ENCODE assay signal across 2 cellular contexts in the genomic region with DNA sequence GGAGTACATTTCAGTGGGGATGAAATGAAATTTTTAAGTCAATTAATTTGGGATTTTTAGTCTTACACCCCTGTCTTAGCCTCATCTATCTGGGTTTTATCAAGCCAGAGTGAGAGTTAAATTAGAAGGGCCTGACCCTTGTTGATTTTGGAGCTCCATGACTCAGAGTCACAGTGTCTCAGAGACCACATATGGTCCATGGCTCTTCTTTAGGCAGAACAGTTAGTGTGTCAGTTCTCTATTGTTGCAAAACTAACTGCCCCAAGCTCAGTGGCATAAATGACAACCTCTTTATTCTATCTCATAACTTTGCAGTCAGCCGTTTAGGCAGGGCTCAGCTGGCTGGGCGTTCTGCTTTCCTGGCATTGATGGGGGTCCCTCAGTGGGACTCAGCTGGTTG.
TF ChIP-seq lines count a peak whose summit lies in the region.

No MANE protein-coding gene starts in this region.

TF ChIP-seq in liver, 16 proteins besides CTCF, POLR2A, EP300 and RAD21 (continued from another document):
- TF ChIP-seq, protein P1, sequence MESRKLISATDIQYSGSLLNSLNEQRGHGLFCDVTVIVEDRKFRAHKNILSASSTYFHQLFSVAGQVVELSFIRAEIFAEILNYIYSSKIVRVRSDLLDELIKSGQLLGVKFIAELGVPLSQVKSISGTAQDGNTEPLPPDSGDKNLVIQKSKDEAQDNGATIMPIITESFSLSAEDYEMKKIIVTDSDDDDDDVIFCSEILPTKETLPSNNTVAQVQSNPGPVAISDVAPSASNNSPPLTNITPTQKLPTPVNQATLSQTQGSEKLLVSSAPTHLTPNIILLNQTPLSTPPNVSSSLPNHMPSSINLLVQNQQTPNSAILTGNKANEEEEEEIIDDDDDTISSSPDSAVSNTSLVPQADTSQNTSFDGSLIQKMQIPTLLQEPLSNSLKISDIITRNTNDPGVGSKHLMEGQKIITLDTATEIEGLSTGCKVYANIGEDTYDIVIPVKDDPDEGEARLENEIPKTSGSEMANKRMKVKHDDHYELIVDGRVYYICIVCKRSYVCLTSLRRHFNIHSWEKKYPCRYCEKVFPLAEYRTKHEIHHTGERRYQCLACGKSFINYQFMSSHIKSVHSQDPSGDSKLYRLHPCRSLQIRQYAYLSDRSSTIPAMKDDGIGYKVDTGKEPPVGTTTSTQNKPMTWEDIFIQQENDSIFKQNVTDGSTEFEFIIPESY (IDR thresholded peaks at IDR 0.05) = no peak
- TF ChIP-seq GABPA (IDR thresholded peaks at IDR 0.05 in 1 of 2, conservative IDR thresholded peaks at IDR 0.05 in 1 of 2) = no peak
- TF ChIP-seq HNF4A (conservative IDR thresholded peaks at IDR 0.05) = no peak

TF ChIP-seq in HepG2, 621 proteins besides CTCF, POLR2A, EP300 and RAD21 (continued from another document):
- TF ChIP-seq, protein P2, sequence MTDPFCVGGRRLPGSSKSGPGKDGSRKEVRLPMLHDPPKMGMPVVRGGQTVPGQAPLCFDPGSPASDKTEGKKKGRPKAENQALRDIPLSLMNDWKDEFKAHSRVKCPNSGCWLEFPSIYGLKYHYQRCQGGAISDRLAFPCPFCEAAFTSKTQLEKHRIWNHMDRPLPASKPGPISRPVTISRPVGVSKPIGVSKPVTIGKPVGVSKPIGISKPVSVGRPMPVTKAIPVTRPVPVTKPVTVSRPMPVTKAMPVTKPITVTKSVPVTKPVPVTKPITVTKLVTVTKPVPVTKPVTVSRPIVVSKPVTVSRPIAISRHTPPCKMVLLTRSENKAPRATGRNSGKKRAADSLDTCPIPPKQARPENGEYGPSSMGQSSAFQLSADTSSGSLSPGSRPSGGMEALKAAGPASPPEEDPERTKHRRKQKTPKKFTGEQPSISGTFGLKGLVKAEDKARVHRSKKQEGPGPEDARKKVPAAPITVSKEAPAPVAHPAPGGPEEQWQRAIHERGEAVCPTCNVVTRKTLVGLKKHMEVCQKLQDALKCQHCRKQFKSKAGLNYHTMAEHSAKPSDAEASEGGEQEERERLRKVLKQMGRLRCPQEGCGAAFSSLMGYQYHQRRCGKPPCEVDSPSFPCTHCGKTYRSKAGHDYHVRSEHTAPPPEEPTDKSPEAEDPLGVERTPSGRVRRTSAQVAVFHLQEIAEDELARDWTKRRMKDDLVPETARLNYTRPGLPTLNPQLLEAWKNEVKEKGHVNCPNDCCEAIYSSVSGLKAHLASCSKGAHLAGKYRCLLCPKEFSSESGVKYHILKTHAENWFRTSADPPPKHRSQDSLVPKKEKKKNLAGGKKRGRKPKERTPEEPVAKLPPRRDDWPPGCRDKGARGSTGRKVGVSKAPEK (CRISPR knock-in tag; IDR thresholded peaks at IDR 0.05; ENCODE audit: borderline replicate concordance) = no peak
- TF ChIP-seq ZFP36 (IDR thresholded peaks at IDR 0.05; ENCODE audit: borderline replicate concordance, low read depth, low read length, partially characterized antibody) (no peak), SATB2 (CRISPR knock-in tag; IDR thresholded peaks at IDR 0.05) (no peak), SYNCRIP (IDR thresholded peaks at IDR 0.05; ENCODE audit: insufficient read depth, low read depth, low read length) (no peak), ZNF605 (CRISPR knock-in tag; IDR thresholded peaks at IDR 0.05) (no peak), CEBPG (CRISPR knock-in tag; IDR thresholded peaks at IDR 0.05) (no peak)
- TF ChIP-seq, protein P3, sequence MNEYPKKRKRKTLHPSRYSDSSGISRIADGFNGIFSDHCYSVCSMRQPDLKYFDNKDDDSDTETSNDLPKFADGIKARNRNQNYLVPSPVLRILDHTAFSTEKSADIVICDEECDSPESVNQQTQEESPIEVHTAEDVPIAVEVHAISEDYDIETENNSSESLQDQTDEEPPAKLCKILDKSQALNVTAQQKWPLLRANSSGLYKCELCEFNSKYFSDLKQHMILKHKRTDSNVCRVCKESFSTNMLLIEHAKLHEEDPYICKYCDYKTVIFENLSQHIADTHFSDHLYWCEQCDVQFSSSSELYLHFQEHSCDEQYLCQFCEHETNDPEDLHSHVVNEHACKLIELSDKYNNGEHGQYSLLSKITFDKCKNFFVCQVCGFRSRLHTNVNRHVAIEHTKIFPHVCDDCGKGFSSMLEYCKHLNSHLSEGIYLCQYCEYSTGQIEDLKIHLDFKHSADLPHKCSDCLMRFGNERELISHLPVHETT (CRISPR knock-in tag; conservative IDR thresholded peaks at IDR 0.05) = no peak
- TF ChIP-seq, protein P4, sequence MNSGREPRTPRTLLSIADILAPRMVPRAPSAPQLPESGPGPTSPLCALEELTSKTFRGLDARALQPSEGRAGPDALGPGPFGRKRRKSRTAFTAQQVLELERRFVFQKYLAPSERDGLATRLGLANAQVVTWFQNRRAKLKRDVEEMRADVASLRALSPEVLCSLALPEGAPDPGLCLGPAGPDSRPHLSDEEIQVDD (CRISPR knock-in tag; IDR thresholded peaks at IDR 0.05; ENCODE audit: borderline replicate concordance) = no peak
